Comparison of ENCODE assay signal across 9 cellular contexts in the genomic region with DNA sequence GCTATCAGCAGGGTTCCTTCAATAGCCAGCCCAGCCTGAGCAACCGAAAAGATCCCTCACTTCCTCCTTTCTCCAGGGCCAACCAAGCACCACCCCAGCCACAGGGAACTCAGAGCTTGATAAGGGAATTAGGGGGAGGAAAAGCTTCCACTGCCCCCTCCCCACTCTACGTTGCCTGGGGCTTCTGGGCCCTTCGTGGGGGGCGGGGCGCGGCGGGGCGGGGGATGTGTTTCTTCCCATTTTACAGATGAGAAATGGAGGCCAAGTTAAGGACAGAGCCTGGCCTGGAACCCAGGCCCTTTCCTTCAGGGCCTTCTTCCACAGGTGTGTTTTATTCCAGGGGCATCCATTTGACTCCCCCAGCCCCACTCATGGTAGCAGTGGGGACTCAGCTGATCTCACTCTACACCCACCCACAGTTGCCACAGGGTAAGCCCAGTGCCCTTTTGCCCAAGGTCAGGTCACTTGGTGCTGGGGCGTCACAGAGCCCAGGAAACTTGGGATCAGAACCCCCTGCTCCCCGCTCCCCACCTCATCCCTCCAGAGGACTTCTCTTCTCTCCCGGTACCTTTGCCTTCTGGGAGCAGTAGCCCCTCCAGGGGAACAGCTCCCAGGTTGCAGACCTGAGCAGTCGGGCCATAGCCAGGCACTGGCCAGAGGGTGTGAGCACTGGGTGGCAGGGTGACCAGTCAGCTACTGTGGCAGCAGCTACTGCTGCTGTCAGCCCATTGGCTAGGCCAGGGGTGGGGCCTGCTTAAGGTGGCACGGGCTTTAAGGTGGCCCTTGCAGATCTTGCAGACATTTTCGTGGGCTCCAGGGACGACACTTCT. TPM values are rescaled to one million over a fixed set of nuclear protein-coding genes. Genes with fewer than 3 reads are reported as not detected.
DNase-seq lines count a peak whose midpoint lies in the region; ATAC-seq, FAIRE-seq and TF ChIP-seq lines count a peak whose summit lies in the region.
"Had no signal": no experiment of that assay in that cellular context is flagged by ENCODE, and none has a peak within 500 bp of the region (broad histone marks: within the 10 kb centered on the region; RNA-seq: fewer than 3 reads in every experiment).

Gene LDHD (minus strand): TSS at position 700 of the 830 bp plus-strand sequence. CDS start 60 bp downstream, at position 640.

- peak within 1 kb of the TSS; percentile 47 for H3K4me3 ChIP-seq in fibroblast of the aortic adventitia (ENCODE audit: low read depth, low read length)

- H3K36me3 Mint-ChIP-seq in naive thymus-derived CD8-positive, alpha-beta T cell, result no peaks in the 10 kb centered on the region

- H3K4me3 Mint-ChIP-seq in naive thymus-derived CD8-positive, alpha-beta T cell, result peak within 1 kb of the TSS in 6 of 10 donors; percentile 8 to 69 (median 30)

- TF ChIP-seq POLR2A in GM12892 (IDR thresholded peaks at IDR 0.05; ENCODE audit: low read depth, low read length), result no peak

- peaks cover 0 to 4% (median 2%) of the 10 kb centered on the region in 4 donors for H3K4me1 Mint-ChIP-seq in naive thymus-derived CD8-positive, alpha-beta T cell

- H3K9me3 Mint-ChIP-seq in naive thymus-derived CD8-positive, alpha-beta T cell, result peaks cover 0 to 7% (median 0%) of the 10 kb centered on the region in 9 donors

- peak within 1 kb of the TSS in 1 of 10 donors; percentile 22 for H3K27ac Mint-ChIP-seq in naive thymus-derived CD8-positive, alpha-beta T cell

- TF ChIP-seq CTCF in fibroblast of the aortic adventitia (IDR thresholded peaks at IDR 0.05; ENCODE audit: insufficient read depth, low read length), result no peak

- peaks cover 2 to 18% (median 6%) of the 10 kb centered on the region in 5 donors for H3K27me3 Mint-ChIP-seq in naive thymus-derived CD8-positive, alpha-beta T cell

- no peak for FAIRE-seq in GM12892 (lab: Jason Lieb, UNC)
- FAIRE-seq: endometrium had no signal

- peak; percentile 48 for ATAC-seq in HG02642 (IDR thresholded peaks at IDR 0.05; ENCODE audit: poor library complexity, unreplicated experiment)
- ATAC-seq in naive thymus-derived CD8-positive, alpha-beta T cell, result peak in 1 of 2 donors; percentile 30
- ATAC-seq in HG02885 (IDR thresholded peaks at IDR 0.05; ENCODE audit: poor library complexity, unreplicated experiment), result no peak
- ATAC-seq in HG03442 (IDR thresholded peaks at IDR 0.05; ENCODE audit: unreplicated experiment), result no peak

- POLR2A ChIA-PET in naive thymus-derived CD8-positive, alpha-beta T cell (lab: Charles Lee), result interaction anchor here (0.7 kb wide), 1 partner anchor 8 kb away, joined by 3 read pairs; no protein-coding TSS in a partner anchor

- DNase-seq in AG08395 (ENCODE audit: low spot score) (peak; percentile 93), UCSD-AML1 (lab: John Stamatoyannopoulos, UW; ENCODE audit: unreplicated experiment) (peak; percentile 50), fibroblast of the aortic adventitia (ENCODE audit: low read depth) (peak; percentile 40), GM12892 (ENCODE audit: insufficient read length) (no peak)
- no peak for DNase-seq in naive thymus-derived CD8-positive, alpha-beta T cell

RNA-seq across cellular contexts. Expression of gene LDHD, which starts in this region (rescaled TPM):
- 0.18 and 2.9 TPM in 2 replicates for total RNA-seq in fibroblast of the aortic adventitia (ENCODE audit: low replicate concordance)
- total RNA-seq in naive thymus-derived CD8-positive, alpha-beta T cell, result not detected
- not detected for polyA plus RNA-seq in naive thymus-derived CD8-positive, alpha-beta T cell
- not detected for polyA plus RNA-seq in GM12892 (2012; ENCODE audit: missing spikeins)

Comparison
In these comparisons a context has a peak if more than half of its experiments do, and no peak if none do; other contexts are left out.
1. DNase-seq: peak in AG08395 (single experiment), UCSD-AML1 (single experiment) and fibroblast of the aortic adventitia (single experiment); none in naive thymus-derived CD8-positive, alpha-beta T cell (0 of 10) and GM12892 (single experiment).